23 cellular contexts compared by ENCODE assay signal in the genomic region with DNA sequence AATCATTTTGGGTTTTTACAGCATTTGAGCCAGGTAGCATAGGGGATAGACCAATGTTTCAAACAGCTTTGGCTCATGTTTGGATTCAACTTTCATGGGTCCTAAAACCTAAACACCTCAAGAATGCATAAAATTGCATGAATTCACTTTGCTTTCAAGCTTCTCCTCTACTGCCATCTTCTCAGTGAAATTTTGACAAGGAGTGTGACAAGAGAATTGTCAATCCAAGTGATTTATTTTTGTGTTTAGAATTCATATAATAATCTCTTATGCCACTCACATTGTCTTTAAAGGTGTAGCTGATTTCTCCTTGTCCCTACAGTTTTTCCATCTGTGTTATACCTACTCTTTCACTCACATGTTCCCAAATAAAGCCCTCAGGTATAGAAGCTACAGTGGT.
"Had no signal": no experiment of that assay in that cellular context is flagged by ENCODE, and none has a peak within 500 bp of the region (broad histone marks: within the 10 kb centered on the region; RNA-seq: fewer than 3 reads in every experiment).

No MANE protein-coding gene starts in this region.

- H3K4me1 ChIP-seq: colonic mucosa, esophagus muscularis mucosa, esophagus squamous epithelium, foreskin keratinocyte, gastrocnemius medialis, gastroesophageal sphincter, heart left ventricle, heart right ventricle had no signal

- H3K27ac ChIP-seq: colonic mucosa, coronary artery, dorsolateral prefrontal cortex, epithelial cell of prostate, esophagus muscularis mucosa, esophagus squamous epithelium, foreskin keratinocyte, gastrocnemius medialis, gastroesophageal sphincter, heart left ventricle, heart right ventricle had no signal

- H3K27me3 ChIP-seq: colonic mucosa, dorsolateral prefrontal cortex, esophagus muscularis mucosa, esophagus squamous epithelium, foreskin keratinocyte, gastrocnemius medialis, gastroesophageal sphincter, heart left ventricle, heart right ventricle had no signal

- H3K36me3 ChIP-seq: colonic mucosa, esophagus muscularis mucosa, esophagus squamous epithelium, gastrocnemius medialis, gastroesophageal sphincter, heart left ventricle, heart right ventricle had no signal

- H3K9me3 ChIP-seq: colonic mucosa, esophagus muscularis mucosa, esophagus squamous epithelium, gastrocnemius medialis, gastroesophageal sphincter had no signal

- DNase-seq: colonic mucosa; cortex of kidney; dermis blood vessel endothelial cell; dorsolateral prefrontal cortex; effector CD4-positive, alpha-beta T cell; effector CD8-positive, alpha-beta T cell; effector memory CD4-positive, alpha-beta T cell; effector memory CD8-positive, alpha-beta T cell; endodermal cell; erythroblast; esophagus squamous epithelium; foreskin fibroblast; foreskin keratinocyte; foreskin melanocyte; gastrocnemius medialis; glutamatergic neuron; head of caudate nucleus; heart left ventricle; heart right ventricle had no signal

- H3K4me3 ChIP-seq: colonic mucosa, coronary artery, dorsolateral prefrontal cortex, esophagus muscularis mucosa, esophagus squamous epithelium, gastrocnemius medialis, gastroesophageal sphincter, heart left ventricle, heart right ventricle had no signal
